37 cellular contexts compared by ENCODE assay signal in genomic region chr6:93827728-93828127, GRCh38.
"Had no signal": no experiment of that assay in that cellular context is flagged by ENCODE, and none has a peak within 500 bp of the region (broad histone marks: within the 10 kb centered on the region; RNA-seq: fewer than 3 reads in every experiment).

No MANE protein-coding gene starts in this region.

- H3K36me3 ChIP-seq: ascending aorta, cardiac muscle cell had no signal

- H3K27ac Mint-ChIP-seq: activated CD4-positive, alpha-beta memory T cell treated with anti-CD3 and anti-CD28 coated beads, Interleukin-2, amount 10 ng/mL, durations not matched to agents 7 days and 5 days; activated CD4-positive, alpha-beta T cell treated with anti-CD3 and anti-CD28 coated beads for 36 hours; activated CD4-positive, alpha-beta T cell treated with anti-CD3 and anti-CD28 coated beads, Interleukin-2, amount 10 ng/mL, durations not matched to agents 7 days and 5 days; activated CD8-positive, alpha-beta memory T cell treated with anti-CD3 and anti-CD28 coated beads, Interleukin-2, amount 10 ng/mL, durations not matched to agents 7 days and 5 days; activated CD8-positive, alpha-beta T cell treated with anti-CD3 and anti-CD28 coated beads, Interleukin-2, amount 10 ng/mL, durations not matched to agents 7 days and 5 days; activated naive CD4-positive, alpha-beta T cell treated with anti-CD3 and anti-CD28 coated beads, Interleukin-2, amount 10 ng/mL, durations not matched to agents 7 days and 5 days; activated naive CD4-positive, alpha-beta T cell treated with anti-CD3 and anti-CD28 coated beads, Interleukin-2, amount 50 U/mL, for 24 hours; activated naive CD8-positive, alpha-beta T cell; activated naive CD8-positive, alpha-beta T cell treated with anti-CD3 and anti-CD28 coated beads, Interleukin-2, amount 10 ng/mL, durations not matched to agents 7 days and 5 days; activated naive CD8-positive, alpha-beta T cell treated with anti-CD3 and anti-CD28 coated beads, Interleukin-2, amount 50 U/mL, for 24 hours; activated T-cell treated with anti-CD3 and anti-CD28 coated beads, Interleukin-2, amount 50 U/mL, for 24 hours; activated T-helper 2 cell treated with anti-CD3 and anti-CD28 coated beads, Interferon-gamma antibody, Interleukin-2, Interleukin-4, amounts not matched to agents 10 μg/mL and 5 μg/mL and 100 μg/mL, durations not matched to agents 14 hours and 24 hours and 36 hours; brain; T-helper 1 cell treated with Interleukin-12 subunit alpha and Interleukin-12 subunit beta and Interleukin-4 antibody, amounts not matched to agents 30 μg/mL and 1 μg/mL, for 36 hours; T-helper 2 cell treated with Interferon-gamma antibody and Interleukin-4, amounts not matched to agents 5 μg/mL and 100 μg/mL, for 36 hours had no signal

- ATAC-seq: activated CD4-positive, alpha-beta T cell treated with anti-CD3 and anti-CD28 coated beads for 36 hours; activated CD4-positive, CD25-positive, alpha-beta regulatory T cell treated with anti-CD3 and anti-CD28 coated beads, Interleukin-2, amount 50 U/mL, for 24 hours; activated CD8-positive, alpha-beta memory T cell treated with anti-CD3 and anti-CD28 coated beads, Interleukin-2, amount 10 ng/mL, durations not matched to agents 7 days and 5 days; activated CD8-positive, alpha-beta T cell treated with anti-CD3 and anti-CD28 coated beads, Interleukin-2, amount 10 ng/mL, durations not matched to agents 7 days and 5 days; activated naive CD8-positive, alpha-beta T cell treated with anti-CD3 and anti-CD28 coated beads, Interleukin-2, amount 50 U/mL, for 24 hours had no signal

- H3K9me3 Mint-ChIP-seq: activated CD4-positive, alpha-beta T cell treated with anti-CD3 and anti-CD28 coated beads, Interleukin-2, amount 10 ng/mL, durations not matched to agents 7 days and 5 days had no signal

- H3K27me3 ChIP-seq: ascending aorta, cardiac muscle cell had no signal

- H3K4me1 ChIP-seq: ascending aorta had no signal

- H3K9me3 ChIP-seq: ascending aorta had no signal

- H3K27ac ChIP-seq: ascending aorta, cardiac muscle cell, VCaP had no signal

- DNase-seq: activated CD4-positive, alpha-beta memory T cell treated with anti-CD3 and anti-CD28 coated beads, Interleukin-2, amount 10 ng/mL, durations not matched to agents 7 days and 5 days; activated CD4-positive, alpha-beta T cell treated with anti-CD3 and anti-CD28 coated beads for 1 hour; activated CD4-positive, alpha-beta T cell treated with anti-CD3 and anti-CD28 coated beads for 36 hours; activated CD4-positive, alpha-beta T cell treated with anti-CD3 and anti-CD28 coated beads for 48 hours; activated CD4-positive, alpha-beta T cell treated with anti-CD3 and anti-CD28 coated beads, Interleukin-2, amount 10 ng/mL, durations not matched to agents 7 days and 5 days; activated CD4-positive, alpha-beta T cell treated with anti-CD3 and anti-CD28 coated beads, Interleukin-2, amount 50 U/mL, for 48 hours; activated CD4-positive, CD25-positive, alpha-beta regulatory T cell; activated CD8-positive, alpha-beta memory T cell treated with anti-CD3 and anti-CD28 coated beads for 24 hours; activated CD8-positive, alpha-beta memory T cell treated with anti-CD3 and anti-CD28 coated beads, Interleukin-2, amount 10 ng/mL, durations not matched to agents 7 days and 5 days; activated CD8-positive, alpha-beta memory T cell treated with anti-CD3 and anti-CD28 coated beads, Interleukin-2, amount 50 U/mL, for 48 hours; activated CD8-positive, alpha-beta T cell treated with anti-CD3 and anti-CD28 coated beads, Interleukin-2, amount 10 ng/mL, durations not matched to agents 7 days and 5 days; activated effector memory CD4-positive, alpha-beta T cell treated with Interleukin-2 at 50 U/mL for 16 hours; activated gamma-delta T cell; activated naive CD4-positive, alpha-beta T cell treated with anti-CD3 and anti-CD28 coated beads, Interleukin-2, amount 10 ng/mL, durations not matched to agents 7 days and 5 days; activated naive CD4-positive, alpha-beta T cell treated with Interleukin-2 at 50 U/mL for 16 hours; activated naive CD8-positive, alpha-beta T cell treated with anti-CD3 and anti-CD28 coated beads, Interleukin-2, amount 10 ng/mL, durations not matched to agents 7 days and 5 days; activated naive CD8-positive, alpha-beta T cell treated with anti-CD3 and anti-CD28 coated beads, Interleukin-2, amount 50 U/mL, for 24 hours; activated T-cell treated with anti-CD3 and anti-CD28 coated beads, Interleukin-2, amount 50 U/mL, for 24 hours; activated T-cell treated with anti-CD3 and anti-CD28 coated beads, Interleukin-2, amount 50 U/mL, for 48 hours; amygdala; anterior cingulate cortex; caudate nucleus; cerebellar nuclear complex; T-helper 1 cell; T-helper 2 cell; T-helper 9 cell had no signal

- H3K4me1 Mint-ChIP-seq: activated CD4-positive, alpha-beta memory T cell treated with anti-CD3 and anti-CD28 coated beads, Interleukin-2, amount 10 ng/mL, durations not matched to agents 7 days and 5 days; activated CD4-positive, alpha-beta T cell treated with anti-CD3 and anti-CD28 coated beads for 36 hours; activated CD4-positive, alpha-beta T cell treated with anti-CD3 and anti-CD28 coated beads, Interleukin-2, amount 10 ng/mL, durations not matched to agents 7 days and 5 days; activated CD8-positive, alpha-beta memory T cell treated with anti-CD3 and anti-CD28 coated beads, Interleukin-2, amount 10 ng/mL, durations not matched to agents 7 days and 5 days; activated naive CD4-positive, alpha-beta T cell treated with anti-CD3 and anti-CD28 coated beads, Interleukin-2, amount 10 ng/mL, durations not matched to agents 7 days and 5 days; activated naive CD4-positive, alpha-beta T cell treated with anti-CD3 and anti-CD28 coated beads, Interleukin-2, amount 50 U/mL, for 24 hours; activated naive CD8-positive, alpha-beta T cell treated with anti-CD3 and anti-CD28 coated beads, Interleukin-2, amount 10 ng/mL, durations not matched to agents 7 days and 5 days; activated naive CD8-positive, alpha-beta T cell treated with anti-CD3 and anti-CD28 coated beads, Interleukin-2, amount 50 U/mL, for 24 hours; brain; central memory CD8-positive, alpha-beta T cell had no signal

- H3K4me3 ChIP-seq: ascending aorta, cardiac muscle cell had no signal

- H3K36me3 Mint-ChIP-seq: activated CD8-positive, alpha-beta memory T cell treated with anti-CD3 and anti-CD28 coated beads, Interleukin-2, amount 10 ng/mL, durations not matched to agents 7 days and 5 days; activated naive CD4-positive, alpha-beta T cell treated with anti-CD3 and anti-CD28 coated beads, Interleukin-2, amount 10 ng/mL, durations not matched to agents 7 days and 5 days; activated naive CD4-positive, alpha-beta T cell treated with anti-CD3 and anti-CD28 coated beads, Interleukin-2, amount 50 U/mL, for 24 hours; activated naive CD8-positive, alpha-beta T cell; activated naive CD8-positive, alpha-beta T cell treated with anti-CD3 and anti-CD28 coated beads, Interleukin-2, amount 10 ng/mL, durations not matched to agents 7 days and 5 days; brain had no signal

- H3K4me3 Mint-ChIP-seq: activated CD4-positive, alpha-beta memory T cell treated with anti-CD3 and anti-CD28 coated beads, Interleukin-2, amount 10 ng/mL, durations not matched to agents 7 days and 5 days; activated CD4-positive, alpha-beta T cell treated with anti-CD3 and anti-CD28 coated beads for 36 hours; activated CD4-positive, alpha-beta T cell treated with anti-CD3 and anti-CD28 coated beads, Interleukin-2, amount 10 ng/mL, durations not matched to agents 7 days and 5 days; activated CD8-positive, alpha-beta memory T cell treated with anti-CD3 and anti-CD28 coated beads, Interleukin-2, amount 10 ng/mL, durations not matched to agents 7 days and 5 days; activated CD8-positive, alpha-beta T cell treated with anti-CD3 and anti-CD28 coated beads, Interleukin-2, amount 10 ng/mL, durations not matched to agents 7 days and 5 days; activated naive CD4-positive, alpha-beta T cell treated with anti-CD3 and anti-CD28 coated beads, Interleukin-2, amount 10 ng/mL, durations not matched to agents 7 days and 5 days; activated naive CD4-positive, alpha-beta T cell treated with anti-CD3 and anti-CD28 coated beads, Interleukin-2, amount 50 U/mL, for 24 hours; activated naive CD8-positive, alpha-beta T cell; activated naive CD8-positive, alpha-beta T cell treated with anti-CD3 and anti-CD28 coated beads, Interleukin-2, amount 10 ng/mL, durations not matched to agents 7 days and 5 days; activated naive CD8-positive, alpha-beta T cell treated with anti-CD3 and anti-CD28 coated beads, Interleukin-2, amount 50 U/mL, for 24 hours; activated T-cell treated with anti-CD3 and anti-CD28 coated beads, Interleukin-2, amount 50 U/mL, for 24 hours; brain; central memory CD8-positive, alpha-beta T cell; T-helper 1 cell treated with Interleukin-12 subunit alpha and Interleukin-12 subunit beta and Interleukin-4 antibody, amounts not matched to agents 30 μg/mL and 1 μg/mL, for 36 hours; T-helper 2 cell treated with Interferon-gamma antibody and Interleukin-4, amounts not matched to agents 5 μg/mL and 100 μg/mL, for 36 hours had no signal

- H3K27me3 Mint-ChIP-seq: activated CD4-positive, alpha-beta memory T cell treated with anti-CD3 and anti-CD28 coated beads, Interleukin-2, amount 10 ng/mL, durations not matched to agents 7 days and 5 days; activated CD4-positive, alpha-beta T cell treated with anti-CD3 and anti-CD28 coated beads for 36 hours; activated CD4-positive, alpha-beta T cell treated with anti-CD3 and anti-CD28 coated beads, Interleukin-2, amount 10 ng/mL, durations not matched to agents 7 days and 5 days; activated CD8-positive, alpha-beta memory T cell treated with anti-CD3 and anti-CD28 coated beads, Interleukin-2, amount 10 ng/mL, durations not matched to agents 7 days and 5 days; activated naive CD4-positive, alpha-beta T cell treated with anti-CD3 and anti-CD28 coated beads, Interleukin-2, amount 10 ng/mL, durations not matched to agents 7 days and 5 days; activated naive CD4-positive, alpha-beta T cell treated with anti-CD3 and anti-CD28 coated beads, Interleukin-2, amount 50 U/mL, for 24 hours; activated naive CD8-positive, alpha-beta T cell; activated naive CD8-positive, alpha-beta T cell treated with anti-CD3 and anti-CD28 coated beads, Interleukin-2, amount 10 ng/mL, durations not matched to agents 7 days and 5 days; activated naive CD8-positive, alpha-beta T cell treated with anti-CD3 and anti-CD28 coated beads, Interleukin-2, amount 50 U/mL, for 24 hours; activated T-cell treated with anti-CD3 and anti-CD28 coated beads, Interleukin-2, amount 50 U/mL, for 24 hours; brain; central memory CD8-positive, alpha-beta T cell had no signal
